Comparison of ENCODE assay signal across 8 cellular contexts in the genomic region with DNA sequence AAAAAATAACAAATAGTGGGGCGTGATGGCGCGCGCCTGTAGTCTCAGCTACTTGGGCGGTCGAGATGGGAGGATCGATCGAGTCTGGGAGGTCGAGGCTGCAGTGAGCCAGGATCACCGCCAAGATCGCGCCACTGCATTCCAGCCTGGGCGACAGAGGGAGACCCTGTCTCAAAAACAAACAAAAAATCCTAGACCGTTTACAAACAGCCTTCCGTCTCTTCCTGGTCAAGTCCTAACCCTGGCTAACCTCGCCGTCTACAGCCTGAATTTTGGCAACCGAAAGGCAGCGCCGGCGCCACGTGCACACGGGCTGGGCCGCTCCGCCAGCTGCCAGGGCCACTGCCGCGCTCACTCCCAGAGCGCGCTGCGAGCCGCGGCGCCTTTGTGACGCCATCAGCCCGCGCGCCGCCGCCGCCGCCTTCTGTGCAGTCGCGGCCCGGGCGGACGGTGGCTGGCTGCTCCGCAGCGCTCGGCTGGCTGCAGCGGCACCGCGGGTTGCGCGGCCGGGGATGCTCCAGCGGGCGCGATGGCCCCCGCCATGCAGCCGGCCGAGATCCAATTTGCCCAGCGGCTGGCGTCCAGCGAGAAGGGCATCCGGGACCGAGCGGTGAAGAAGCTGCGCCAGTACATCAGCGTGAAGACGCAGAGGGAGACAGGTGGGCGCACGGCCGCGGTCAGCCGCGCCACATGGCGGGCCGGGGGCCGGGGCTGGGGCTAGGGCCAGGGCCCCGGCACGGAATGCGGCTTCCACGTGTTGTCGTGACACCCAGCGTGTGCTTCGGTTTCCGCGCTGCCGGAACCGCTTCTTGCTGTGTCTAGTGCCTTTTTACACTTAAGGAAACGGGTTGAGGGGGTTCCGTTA.
DNase-seq lines count a peak whose midpoint lies in the region; ATAC-seq and TF ChIP-seq lines count a peak whose summit lies in the region.

A gene (minus strand): TSS at position 353 of the 865 bp plus-strand sequence. CDS start 1,392 bp downstream, outside the sequence.
A gene with protein sequence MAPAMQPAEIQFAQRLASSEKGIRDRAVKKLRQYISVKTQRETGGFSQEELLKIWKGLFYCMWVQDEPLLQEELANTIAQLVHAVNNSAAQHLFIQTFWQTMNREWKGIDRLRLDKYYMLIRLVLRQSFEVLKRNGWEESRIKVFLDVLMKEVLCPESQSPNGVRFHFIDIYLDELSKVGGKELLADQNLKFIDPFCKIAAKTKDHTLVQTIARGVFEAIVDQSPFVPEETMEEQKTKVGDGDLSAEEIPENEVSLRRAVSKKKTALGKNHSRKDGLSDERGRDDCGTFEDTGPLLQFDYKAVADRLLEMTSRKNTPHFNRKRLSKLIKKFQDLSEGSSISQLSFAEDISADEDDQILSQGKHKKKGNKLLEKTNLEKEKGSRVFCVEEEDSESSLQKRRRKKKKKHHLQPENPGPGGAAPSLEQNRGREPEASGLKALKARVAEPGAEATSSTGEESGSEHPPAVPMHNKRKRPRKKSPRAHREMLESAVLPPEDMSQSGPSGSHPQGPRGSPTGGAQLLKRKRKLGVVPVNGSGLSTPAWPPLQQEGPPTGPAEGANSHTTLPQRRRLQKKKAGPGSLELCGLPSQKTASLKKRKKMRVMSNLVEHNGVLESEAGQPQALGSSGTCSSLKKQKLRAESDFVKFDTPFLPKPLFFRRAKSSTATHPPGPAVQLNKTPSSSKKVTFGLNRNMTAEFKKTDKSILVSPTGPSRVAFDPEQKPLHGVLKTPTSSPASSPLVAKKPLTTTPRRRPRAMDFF (plus strand): TSS at position 425 of the 865 bp plus-strand sequence. CDS start 105 bp downstream, at position 530.

- DNase-seq in ACHN (peak; percentile 80), NCI-H446 treated with DMSO at 0.1 percent for 48 hours (lab: John Stamatoyannopoulos, UW) (peak; percentile 73), choroid plexus epithelial cell (ENCODE audit: low read depth) (peak; percentile 82)
- DNase-seq in activated CD4-positive, alpha-beta T cell treated with anti-CD3 and anti-CD28 coated beads for 1 hour: peak; percentile 75
- DNase-seq in stimulated activated CD4-positive, alpha-beta T cell treated with anti-CD3 and anti-CD28 coated beads, Interleukin-15, amount 100 ng/mL, for 48 hours (ENCODE audit: low read depth in 2 of 2): peak; percentile 63 to 77

- in situ Hi-C loops in ACHN (cut with HindIII; ENCODE audit: low pct_ligation_motif_present, low pct_unique_long_range_greater_than_20kb, low sequenced_read_pairs): no loop called here

- peak within 1 kb of the TSS; percentile 84 for H3K27ac ChIP-seq in layer of hippocampus (ENCODE audit: low read depth, low read length)

- peak within 1 kb of the TSS; percentile 93 for H3K4me3 ChIP-seq in choroid plexus epithelial cell (ENCODE audit: low read depth, low read length)

- peak; percentile 17 for TF ChIP-seq CTCF in choroid plexus epithelial cell (conservative IDR thresholded peaks at IDR 0.05; ENCODE audit: low read depth, low read length)

- ATAC-seq in GM18868 (IDR thresholded peaks at IDR 0.05; ENCODE audit: unreplicated experiment) (peak; percentile 69), HG03159 (IDR thresholded peaks at IDR 0.05; ENCODE audit: unreplicated experiment) (peak; percentile 69)

- H3K27me3 ChIP-seq in layer of hippocampus (ENCODE audit: control insufficient read depth, insufficient read depth, low read length): no peaks in the 10 kb centered on the region

Comparison
In these comparisons a context has a peak if more than half of its experiments do, and no peak if none do; other contexts are left out.
1. Peak in every context shown above with its lines: DNase-seq, ATAC-seq, H3K4me3 ChIP-seq and H3K27ac ChIP-seq.